In genomic region chr3:176214758-176215157, GRCh38 we compare ENCODE assay signal across 29 cellular contexts.
"Had no signal": no experiment of that assay in that cellular context is flagged by ENCODE, and none has a peak within 500 bp of the region (broad histone marks: within the 10 kb centered on the region; RNA-seq: fewer than 3 reads in every experiment).

No MANE protein-coding gene starts in this region.

- FAIRE-seq: urothelium cell line had no signal

- H3K4me1 Mint-ChIP-seq: stimulated activated effector memory CD8-positive, alpha-beta T cell treated with anti-CD3 and anti-CD28 coated beads, Interleukin-12 subunit alpha, Interleukin-12 subunit beta, amount 100 ng/mL, for 72 hours; stimulated activated memory B cell treated with anti-CD40 and anti-IgM and Interleukin-4, amounts not matched to agents 10 μg/mL and 1 μg/mL and 100 μg/mL, for 72 hours; stimulated activated naive B cell treated with anti-CD40 and anti-IgM and Interleukin-4, amounts not matched to agents 10 μg/mL and 1 μg/mL and 100 μg/mL, for 72 hours; stimulated activated naive CD8-positive, alpha-beta T cell treated with anti-CD3 and anti-CD28 coated beads, Interleukin-15, amount 100 ng/mL, for 72 hours had no signal

- H3K36me3 ChIP-seq: stomach, suprapubic skin, thoracic aorta, thyroid gland, tibial artery, tibial nerve, transverse colon, upper lobe of left lung, upper lobe of right lung, uterus, vagina had no signal

- H3K27ac Mint-ChIP-seq: stimulated activated effector memory CD8-positive, alpha-beta T cell treated with anti-CD3 and anti-CD28 coated beads, Interleukin-12 subunit alpha, Interleukin-12 subunit beta, amount 100 ng/mL, for 72 hours; stimulated activated memory B cell treated with anti-CD40 and anti-IgM and Interleukin-4, amounts not matched to agents 10 μg/mL and 1 μg/mL and 100 μg/mL, for 72 hours; stimulated activated naive B cell treated with anti-CD40 and anti-IgM and Interleukin-4, amounts not matched to agents 10 μg/mL and 1 μg/mL and 100 μg/mL, for 72 hours; stimulated activated naive CD8-positive, alpha-beta T cell treated with anti-CD3 and anti-CD28 coated beads, Interleukin-15, amount 100 ng/mL, for 72 hours; stimulated activated naive CD8-positive, alpha-beta T cell treated with anti-CD3 and anti-CD28 coated beads, Interleukin-15, Interleukin-2, amounts not matched to agents 100 ng/mL and 50 ng/mL, for 24 hours; type B pancreatic cell had no signal

- H3K9me3 Mint-ChIP-seq: type B pancreatic cell had no signal

- ATAC-seq: stimulated activated effector memory CD8-positive, alpha-beta T cell treated with anti-CD3 and anti-CD28 coated beads, Interleukin-12 subunit alpha, Interleukin-12 subunit beta, amount 100 ng/mL, for 72 hours; stimulated activated memory B cell treated with anti-CD40 and anti-IgM and Interleukin-4, amounts not matched to agents 10 μg/mL and 1 μg/mL and 100 μg/mL, for 72 hours; stimulated activated naive B cell treated with anti-CD40 and anti-IgM and Interleukin-4, amounts not matched to agents 10 μg/mL and 1 μg/mL and 100 μg/mL, for 72 hours; stimulated activated naive CD8-positive, alpha-beta T cell treated with anti-CD3 and anti-CD28 coated beads, Interleukin-15, amount 100 ng/mL, for 72 hours; stimulated activated naive CD8-positive, alpha-beta T cell treated with anti-CD3 and anti-CD28 coated beads, Interleukin-15, Interleukin-2, amounts not matched to agents 100 U/mL and 50 U/mL, for 24 hours; upper lobe of right lung had no signal

- H3K36me3 Mint-ChIP-seq: stimulated activated effector memory CD8-positive, alpha-beta T cell treated with anti-CD3 and anti-CD28 coated beads, Interleukin-12 subunit alpha, Interleukin-12 subunit beta, amount 100 ng/mL, for 72 hours; stimulated activated memory B cell treated with anti-CD40 and anti-IgM and Interleukin-4, amounts not matched to agents 10 μg/mL and 1 μg/mL and 100 μg/mL, for 72 hours; stimulated activated naive B cell treated with anti-CD40 and anti-IgM and Interleukin-4, amounts not matched to agents 10 μg/mL and 1 μg/mL and 100 μg/mL, for 72 hours; type B pancreatic cell had no signal

- H3K27ac ChIP-seq: stomach, suprapubic skin, testis, thoracic aorta, thyroid gland, tibial artery, tibial nerve, transverse colon, upper lobe of left lung, upper lobe of right lung, uterus, vagina had no signal

- H3K4me1 ChIP-seq: stomach, suprapubic skin, testis, thyroid gland, tibial nerve, transverse colon, upper lobe of left lung, upper lobe of right lung, uterus, vagina had no signal

- H3K4me3 Mint-ChIP-seq: stimulated activated effector memory CD8-positive, alpha-beta T cell treated with anti-CD3 and anti-CD28 coated beads, Interleukin-12 subunit alpha, Interleukin-12 subunit beta, amount 100 ng/mL, for 72 hours; stimulated activated memory B cell treated with anti-CD40 and anti-IgM and Interleukin-4, amounts not matched to agents 10 μg/mL and 1 μg/mL and 100 μg/mL, for 72 hours; stimulated activated naive B cell treated with anti-CD40 and anti-IgM and Interleukin-4, amounts not matched to agents 10 μg/mL and 1 μg/mL and 100 μg/mL, for 72 hours; stimulated activated naive CD8-positive, alpha-beta T cell treated with anti-CD3 and anti-CD28 coated beads, Interleukin-15, amount 100 ng/mL, for 72 hours; stimulated activated naive CD8-positive, alpha-beta T cell treated with anti-CD3 and anti-CD28 coated beads, Interleukin-15, Interleukin-2, amounts not matched to agents 100 ng/mL and 50 ng/mL, for 24 hours; type B pancreatic cell had no signal

- H3K9me3 ChIP-seq: suprapubic skin, testis, thoracic aorta, thyroid gland, tibial artery, tibial nerve, transverse colon, upper lobe of left lung, upper lobe of right lung, uterus, vagina had no signal

- DNase-seq: stimulated activated CD4-positive, alpha-beta T cell treated with anti-CD3 and anti-CD28 coated beads, Interleukin-2, amount 100 ng/mL, for 48 hours; stimulated activated CD4-positive, alpha-beta T cell treated with anti-CD3 and anti-CD28 coated beads, Interleukin-4, amount 100 ng/mL, for 1 hour; stimulated activated CD4-positive, alpha-beta T cell treated with anti-CD3 and anti-CD28 coated beads, Interleukin-4, amount 100 ng/mL, for 24 hours; stimulated activated CD4-positive, alpha-beta T cell treated with anti-CD3 and anti-CD28 coated beads, Interleukin-4, amount 100 ng/mL, for 4 hours; stimulated activated CD8-positive, alpha-beta memory T cell treated with anti-CD3 and anti-CD28 coated beads, Interleukin-4, amount 100 ng/mL, for 48 hours; stimulated activated naive B cell treated with anti-CD40 and anti-IgM and Interleukin-4, amounts not matched to agents 10 μg/mL and 1 μg/mL and 100 μg/mL, for 72 hours; stimulated activated naive CD4-positive, alpha-beta T cell; stimulated activated naive CD4-positive, alpha-beta T cell treated with Interleukin-2 at 50 U/mL for 16 hours; stimulated activated naive CD8-positive, alpha-beta T cell treated with anti-CD3 and anti-CD28 coated beads, Interleukin-15, amount 100 ng/mL, for 72 hours; stimulated activated naive CD8-positive, alpha-beta T cell treated with anti-CD3 and anti-CD28 coated beads, Interleukin-15, Interleukin-2, amounts not matched to agents 100 U/mL and 50 U/mL, for 24 hours; stomach; substantia nigra; testis; thyroid gland; tibial artery; transverse colon; trophoblast cell; upper lobe of left lung; upper lobe of right lung; uterus had no signal

- H3K4me3 ChIP-seq: stomach, suprapubic skin, testis, thoracic aorta, thyroid gland, tibial artery, tibial nerve, transverse colon, upper lobe of left lung, upper lobe of right lung, uterus, vagina had no signal

- H3K27me3 Mint-ChIP-seq: stimulated activated memory B cell treated with anti-CD40 and anti-IgM and Interleukin-4, amounts not matched to agents 10 μg/mL and 1 μg/mL and 100 μg/mL, for 72 hours; stimulated activated naive B cell treated with anti-CD40 and anti-IgM and Interleukin-4, amounts not matched to agents 10 μg/mL and 1 μg/mL and 100 μg/mL, for 72 hours; stimulated activated naive CD8-positive, alpha-beta T cell treated with anti-CD3 and anti-CD28 coated beads, Interleukin-15, amount 100 ng/mL, for 72 hours; stimulated activated naive CD8-positive, alpha-beta T cell treated with anti-CD3 and anti-CD28 coated beads, Interleukin-15, Interleukin-2, amounts not matched to agents 100 ng/mL and 50 ng/mL, for 24 hours; type B pancreatic cell had no signal

- H3K27me3 ChIP-seq: stomach, suprapubic skin, testis, thyroid gland, tibial artery, tibial nerve, transverse colon, upper lobe of left lung, upper lobe of right lung, uterus, vagina had no signal
